Comparison of ENCODE assay signal across 17 cellular contexts in the genomic region with DNA sequence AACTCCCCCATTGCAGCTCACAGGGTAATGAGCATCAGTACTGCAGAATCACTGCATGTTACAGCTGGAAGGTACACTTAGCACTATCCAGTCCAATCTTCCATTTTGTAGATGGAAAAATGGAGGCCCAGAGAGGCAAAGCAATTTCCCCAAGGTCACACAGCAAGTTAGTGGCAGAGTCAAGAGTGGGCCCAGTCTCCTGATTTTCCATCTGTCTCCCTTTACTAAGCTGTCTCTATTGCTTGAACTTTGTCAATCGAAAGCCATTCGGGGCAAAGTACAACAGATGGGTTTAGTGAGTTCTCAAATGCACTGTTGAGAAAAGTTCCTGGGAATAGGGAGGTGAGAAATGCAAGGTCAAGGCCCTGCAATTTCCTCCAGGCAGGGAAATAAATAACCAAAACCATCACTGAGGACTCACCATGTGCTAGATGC.
"Had no signal": no experiment of that assay in that cellular context is flagged by ENCODE, and none has a peak within 500 bp of the region (broad histone marks: within the 10 kb centered on the region; RNA-seq: fewer than 3 reads in every experiment).

No MANE protein-coding gene starts in this region.

- H3K4me3 ChIP-seq: coronary artery, esophagus squamous epithelium, psoas muscle, spleen, suprapubic skin, upper lobe of left lung had no signal

- H3K4me1 ChIP-seq: psoas muscle had no signal

- H3K27ac Mint-ChIP-seq: activated naive CD4-positive, alpha-beta T cell treated with anti-CD3 and anti-CD28 coated beads, Interleukin-2, amount 10 ng/mL, durations not matched to agents 7 days and 5 days; activated T-helper 2 cell treated with anti-CD3 and anti-CD28 coated beads, Interferon-gamma antibody, Interleukin-2, Interleukin-4, amounts not matched to agents 10 μg/mL and 5 μg/mL and 100 μg/mL, durations not matched to agents 14 hours and 24 hours and 36 hours; nephron; stimulated activated naive CD8-positive, alpha-beta T cell treated with anti-CD3 and anti-CD28 coated beads, Interleukin-15, Interleukin-2, amounts not matched to agents 100 ng/mL and 50 ng/mL, for 24 hours; T-helper 2 cell treated with Interferon-gamma antibody and Interleukin-4, amounts not matched to agents 5 μg/mL and 100 μg/mL, for 36 hours had no signal

- H3K36me3 Mint-ChIP-seq: activated naive CD4-positive, alpha-beta T cell treated with anti-CD3 and anti-CD28 coated beads, Interleukin-2, amount 10 ng/mL, durations not matched to agents 7 days and 5 days had no signal

- H3K27ac ChIP-seq: coronary artery, esophagus squamous epithelium, psoas muscle, spleen, suprapubic skin, upper lobe of left lung had no signal

- H3K27me3 ChIP-seq: esophagus squamous epithelium, suprapubic skin, upper lobe of left lung had no signal

- DNase-seq: activated CD4-positive, CD25-positive, alpha-beta regulatory T cell; activated naive CD4-positive, alpha-beta T cell treated with anti-CD3 and anti-CD28 coated beads, Interleukin-2, amount 10 ng/mL, durations not matched to agents 7 days and 5 days; effector CD4-positive, alpha-beta T cell; esophagus squamous epithelium; foreskin fibroblast; glutamatergic neuron; left ventricle myocardium superior; nucleus accumbens; psoas muscle; spleen; upper lobe of left lung had no signal

- H3K4me3 Mint-ChIP-seq: activated naive CD4-positive, alpha-beta T cell treated with anti-CD3 and anti-CD28 coated beads, Interleukin-2, amount 10 ng/mL, durations not matched to agents 7 days and 5 days; nephron; stimulated activated naive CD8-positive, alpha-beta T cell treated with anti-CD3 and anti-CD28 coated beads, Interleukin-15, Interleukin-2, amounts not matched to agents 100 ng/mL and 50 ng/mL, for 24 hours; T-helper 2 cell treated with Interferon-gamma antibody and Interleukin-4, amounts not matched to agents 5 μg/mL and 100 μg/mL, for 36 hours had no signal

- H3K36me3 ChIP-seq: esophagus squamous epithelium, spleen, suprapubic skin, upper lobe of left lung had no signal

- H3K9me3 ChIP-seq: esophagus squamous epithelium, suprapubic skin, upper lobe of left lung had no signal
